ENCODE assay signal across 28 cellular contexts in genomic region chr5:29672678-29673077, GRCh38.
"Had no signal": no experiment of that assay in that cellular context is flagged by ENCODE, and none has a peak within 500 bp of the region (broad histone marks: within the 10 kb centered on the region; RNA-seq: fewer than 3 reads in every experiment).

No MANE protein-coding gene starts in this region.

- H3K4me3 ChIP-seq: adrenal gland, body of pancreas, breast epithelium had no signal

- DNase-seq: activated B cell treated with CpG ODN at 0.5 μM for 24 hours; activated CD4-positive, alpha-beta memory T cell treated with anti-CD3 and anti-CD28 coated beads for 36 hours; activated CD4-positive, alpha-beta T cell treated with anti-CD3 and anti-CD28 coated beads for 4 hours; activated CD4-positive, alpha-beta T cell treated with anti-CD3 and anti-CD28 coated beads, Interleukin-2, amount 10 ng/mL, durations not matched to agents 24 days and 14 days; activated CD4-positive, alpha-beta T cell treated with anti-CD3 and anti-CD28 coated beads, Interleukin-2, amount 50 U/mL, for 1 hour; activated CD4-positive, alpha-beta T cell treated with anti-CD3 and anti-CD28 coated beads, Interleukin-2, amount 50 U/mL, for 4 hours; activated CD4-positive, CD25-positive, alpha-beta regulatory T cell treated with anti-CD3 and anti-CD28 coated beads, Interleukin-2, amount 50 U/mL, for 72 hours; activated CD8-positive, alpha-beta memory T cell treated with anti-CD3 and anti-CD28 coated beads, Interleukin-2, amount 50 U/mL, for 4 hours; activated CD8-positive, alpha-beta T cell treated with anti-CD3 and anti-CD28 coated beads for 36 hours; activated effector memory CD4-positive, alpha-beta T cell treated with anti-CD3 and anti-CD28 coated beads, Interleukin-2, amount 50 U/mL, for 16 hours; activated gamma-delta T cell treated with Interleukin-2 at 50 U/mL for 16 hours; activated naive CD4-positive, alpha-beta T cell; activated naive CD4-positive, alpha-beta T cell treated with anti-CD3 and anti-CD28 coated beads for 36 hours; activated naive CD4-positive, alpha-beta T cell treated with anti-CD3 and anti-CD28 coated beads, Interleukin-2, amount 50 U/mL, for 16 hours; activated naive CD8-positive, alpha-beta T cell treated with anti-CD3 and anti-CD28 coated beads for 36 hours; activated T-cell treated with anti-CD3 and anti-CD28 coated beads for 4 hours; activated T-cell treated with anti-CD3 and anti-CD28 coated beads, Interleukin-2, amount 50 U/mL, for 1 hour; activated T-cell treated with anti-CD3 and anti-CD28 coated beads, Interleukin-2, amount 50 U/mL, for 4 hours; activated T-cell treated with anti-CD3 and anti-CD28 coated beads, Interleukin-2, amount 50 U/mL, for 72 hours; adrenal gland; amniotic stem cell; aorta; body of pancreas; brain microvascular endothelial cell; central memory CD4-positive, alpha-beta T cell; T-helper 2 cell; T-helper 9 cell had no signal
